In genomic region chr9:5899292-5899691, GRCh38 we compare ENCODE assay signal across 11 cellular contexts. TPM values are rescaled to one million over a fixed set of nuclear protein-coding genes. Genes with fewer than 3 reads are reported as not detected.
DNase-seq lines count a peak whose midpoint lies in the region; ATAC-seq and TF ChIP-seq lines count a peak whose summit lies in the region.
"Had no signal": no experiment of that assay in that cellular context is flagged by ENCODE, and none has a peak within 500 bp of the region (broad histone marks: within the 10 kb centered on the region; RNA-seq: fewer than 3 reads in every experiment).

No MANE protein-coding gene starts in this region.

- no peak overlapping the region for H3K4me3 ChIP-seq in RWPE2 (ENCODE audit: severe bottlenecking)
- H3K4me3 ChIP-seq in fibroblast of villous mesenchyme (ENCODE audit: low read depth, low read length): no peak overlapping the region

- H3K27me3 ChIP-seq in RWPE2 (ENCODE audit: insufficient read depth, poor library complexity, severe bottlenecking): no peaks in the 10 kb centered on the region

- ATAC-seq in RWPE2 (ENCODE audit: low read depth) (no peak), GM18498 (IDR thresholded peaks at IDR 0.05; ENCODE audit: unreplicated experiment) (no peak), GM19395 (IDR thresholded peaks at IDR 0.05; ENCODE audit: unreplicated experiment) (no peak)

- H3K36me3 ChIP-seq in RWPE2 (ENCODE audit: low read depth): no peaks in the 10 kb centered on the region

- no peak overlapping the region for H3K27ac ChIP-seq in C4-2B
- H3K27ac ChIP-seq in RWPE2 (ENCODE audit: poor library complexity, severe bottlenecking): no peak overlapping the region

- H3K4me1 ChIP-seq in RWPE2 (ENCODE audit: insufficient read depth, poor library complexity, severe bottlenecking): no peaks in the 10 kb centered on the region

- H3K9me3 ChIP-seq in RWPE2 (ENCODE audit: severe bottlenecking): no peaks in the 10 kb centered on the region

- TF ChIP-seq CTCF in C4-2B (conservative IDR thresholded peaks at IDR 0.05) (peak; percentile 22), GM12874 (IDR thresholded peaks at IDR 0.05; ENCODE audit: insufficient read depth, low read depth, low read length) (peak; percentile 34), RWPE2 (IDR thresholded peaks at IDR 0.05; ENCODE audit: poor library complexity, severe bottlenecking) (peak; percentile 49), fibroblast of villous mesenchyme (IDR thresholded peaks at IDR 0.05; ENCODE audit: insufficient read depth, low read depth, low read length) (peak; percentile 52)

- DNase-seq in RWPE2 (ENCODE audit: low spot score): no peak
- DNase-seq in fibroblast of villous mesenchyme (ENCODE audit: low read depth): peak; percentile 31
- DNase-seq in stimulated activated CD4-positive, alpha-beta T cell treated with anti-CD3 and anti-CD28 coated beads, Interleukin-2, amount 100 ng/mL, for 24 hours: no peak
- no peak for DNase-seq in GF-D8 (lab: John Stamatoyannopoulos, UW)
- DNase-seq: NCI-H2081, substantia nigra, T-helper 1 cell had no signal

RNA-seq across cellular contexts. Expression of gene MLANA, which starts 8.6 kb away (rescaled TPM):
- not detected in 2 replicates for total RNA-seq in fibroblast of villous mesenchyme
